In the genomic region with DNA sequence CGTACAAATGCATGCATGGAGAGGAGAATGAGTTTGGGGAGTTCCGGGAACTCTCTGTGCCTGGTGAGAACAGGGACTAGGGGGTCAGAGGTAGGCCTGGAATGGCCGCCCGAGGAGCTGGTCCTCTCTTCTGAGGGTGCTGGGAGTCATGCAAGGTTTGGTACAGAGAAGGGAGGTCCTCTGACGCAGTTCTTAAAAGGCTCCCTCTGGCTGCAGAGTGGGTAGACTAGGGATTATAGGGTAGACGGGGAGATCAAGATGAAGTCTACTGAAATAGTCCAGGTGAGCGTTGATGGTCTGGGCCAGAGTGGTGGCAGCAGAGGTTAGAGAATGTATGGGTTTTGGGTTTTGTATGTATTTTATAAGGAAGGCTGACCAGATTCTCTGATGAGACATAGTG, we compare ENCODE assay signal across 8 cellular contexts. TPM values are rescaled to one million over a fixed set of nuclear protein-coding genes. Genes with fewer than 3 reads are reported as not detected.
DNase-seq lines count a peak whose midpoint lies in the region; ATAC-seq and TF ChIP-seq lines count a peak whose summit lies in the region.

No MANE protein-coding gene starts in this region.

- H3K36me3 Mint-ChIP-seq in MCF 10A (ENCODE audit: insufficient read depth, unreplicated experiment) (peaks cover 35% of the 10 kb centered on the region), memory B cell (peaks cover 44% of the 10 kb centered on the region)

- TF ChIP-seq CTCF in AG04449 (IDR thresholded peaks at IDR 0.05; ENCODE audit: insufficient read depth, low read length, missing control alignments) (no peak), MCF 10A (IDR thresholded peaks at IDR 0.05; ENCODE audit: unreplicated experiment) (no peak)

- POLR2A ChIA-PET in AG04449 (lab: Yijun Ruan, JAX) = no interaction called here
- POLR2A ChIA-PET in MCF 10A (lab: Yijun Ruan, JAX) = interaction anchor here (0.9 to 2.7 kb wide), 4 partner anchors 10 to 49 kb away, joined by 3 to 29 read pairs (median 12); partner anchors contain the start of genes TRAPPC2B and ZNF547

- DNase-seq in AG04449 (ENCODE audit: low read depth, low spot score) (no peak), MCF 10A (ENCODE audit: unreplicated experiment) (no peak), memory B cell (ENCODE audit: low spot score in 2 of 2) (no peak), hypothalamus (lab: John Stamatoyannopoulos, UW) (no peak), T1000 (lab: John Stamatoyannopoulos, UW) (no peak)
- no peak for DNase-seq in stimulated activated CD4-positive, alpha-beta T cell treated with anti-CD3 and anti-CD28 coated beads, Interleukin-2, amount 100 ng/mL, for 48 hours
- DNase-seq in stimulated activated CD4-positive, alpha-beta T cell treated with anti-CD3 and anti-CD28 coated beads, Interleukin-15, amount 100 ng/mL, for 24 hours = no peak

- CTCF ChIA-PET in AG04449 (lab: Yijun Ruan, JAX) (interaction anchor here (1.0 kb wide), 1 partner anchor 9 kb away, joined by 3 read pairs; no protein-coding TSS in a partner anchor), MCF 10A (lab: Yijun Ruan, JAX) (no interaction called here)

- H3K4me1 Mint-ChIP-seq in MCF 10A (ENCODE audit: insufficient read depth, unreplicated experiment) (peaks cover 21% of the 10 kb centered on the region), memory B cell (peaks cover 31% of the 10 kb centered on the region)

- peak overlapping the region; percentile 99 for H3K4me3 ChIP-seq in AG04449 (ENCODE audit: low read depth, low read length)

- H3K27me3 Mint-ChIP-seq in MCF 10A (ENCODE audit: insufficient read depth, unreplicated experiment) (no peaks in the 10 kb centered on the region), memory B cell (no peaks in the 10 kb centered on the region)

- peak overlapping the region; percentile 90 for H3K4me3 Mint-ChIP-seq in MCF 10A (ENCODE audit: unreplicated experiment)
- H3K4me3 Mint-ChIP-seq in memory B cell = peak overlapping the region; percentile 95

- H3K27ac Mint-ChIP-seq in MCF 10A (ENCODE audit: low read depth, unreplicated experiment) = peak overlapping the region; percentile 97
- peak overlapping the region; percentile 94 for H3K27ac Mint-ChIP-seq in memory B cell

- H3K9me3 Mint-ChIP-seq in MCF 10A (ENCODE audit: unreplicated experiment) (peaks cover 7% of the 10 kb centered on the region), memory B cell (peaks cover 17% of the 10 kb centered on the region)

- ATAC-seq in HG03025 (IDR thresholded peaks at IDR 0.05; ENCODE audit: low FRiP score, unreplicated experiment) (peak; percentile 5), memory B cell (ENCODE audit: low read depth) (no peak)

- intact Hi-C loops in MCF 10A (cut with micrococcal nuclease) = loop anchor here (2.0 kb wide), 1 partner anchor 71 kb away; the partner anchor contains the start of gene ZNF460

- BruUV-seq in MCF 10A (replicated peaks; lab: Mats Ljungman, UMichigan) = no TSS peak

RNA-seq across cellular contexts. Expression of gene ZNF304, which starts 0.8 kb away (rescaled TPM):
- total RNA-seq in MCF 10A (2022) = 7.0 and 9.9 TPM in 2 replicates

RNA-seq across cellular contexts. Expression of gene TRAPPC2B, which starts 11.5 kb away (rescaled TPM):
- 6.3 and 9.8 TPM in 2 replicates for total RNA-seq in MCF 10A (2022)

RNA-seq across cellular contexts. Expression of gene ZNF547, which starts 11.5 kb away (rescaled TPM):
- total RNA-seq in MCF 10A (2022) = 3.7 and 4.3 TPM in 2 replicates

RNA-seq across cellular contexts. Expression of gene ZNF543, which starts 31.6 kb away (rescaled TPM):
- total RNA-seq in MCF 10A (2022) = 9.2 and 10.8 TPM in 2 replicates

RNA-seq across cellular contexts. Expression of gene ZNF548, which starts 37.8 kb away (rescaled TPM):
- 23.7 and 40.1 TPM in 2 replicates for total RNA-seq in MCF 10A (2022)
